ENCODE assay signal across 22 cellular contexts in genomic region chr16:86968866-86969265, GRCh38.
"Had no signal": no experiment of that assay in that cellular context is flagged by ENCODE, and none has a peak within 500 bp of the region (broad histone marks: within the 10 kb centered on the region; RNA-seq: fewer than 3 reads in every experiment).

No MANE protein-coding gene starts in this region.

- H3K4me1 Mint-ChIP-seq: naive thymus-derived CD4-positive, alpha-beta T cell had no signal

- H3K27ac ChIP-seq: epithelial cell of prostate, esophagus muscularis mucosa, gastroesophageal sphincter, hepatocyte, left lung, ovary, right atrium auricular region, sigmoid colon, suprapubic skin, thyroid gland, uterus had no signal

- H3K79me2 ChIP-seq: hepatocyte had no signal

- H3K4me2 ChIP-seq: hepatocyte had no signal

- H3K27me3 ChIP-seq: hepatocyte, ovary, right atrium auricular region, thyroid gland, uterus had no signal

- H3K36me3 Mint-ChIP-seq: naive thymus-derived CD4-positive, alpha-beta T cell; type B pancreatic cell had no signal

- H3K9me3 Mint-ChIP-seq: dendritic cell treated with granulocyte-macrophage colony-stimulating factor and Interleukin-4, amounts not matched to agents 40 ng/mL and 50 ng/mL, for 4 days; type B pancreatic cell had no signal

- H3K36me3 ChIP-seq: esophagus muscularis mucosa, gastroesophageal sphincter, left lung, ovary, right atrium auricular region, sigmoid colon, suprapubic skin, thyroid gland, uterus had no signal

- H3K27ac Mint-ChIP-seq: dendritic cell treated with granulocyte-macrophage colony-stimulating factor and Interleukin-4, amounts not matched to agents 40 ng/mL and 50 ng/mL, for 4 days; effector memory CD8-positive, alpha-beta T cell; naive thymus-derived CD4-positive, alpha-beta T cell; nephron progenitor cell; type B pancreatic cell had no signal

- H3K9me3 ChIP-seq: esophagus muscularis mucosa, left lung, ovary, right atrium auricular region, sigmoid colon, suprapubic skin, thyroid gland, uterus had no signal

- FAIRE-seq: colon, small intestine had no signal

- H3K4me3 Mint-ChIP-seq: dendritic cell treated with granulocyte-macrophage colony-stimulating factor and Interleukin-4, amounts not matched to agents 40 ng/mL and 50 ng/mL, for 4 days; effector memory CD8-positive, alpha-beta T cell; naive thymus-derived CD4-positive, alpha-beta T cell; nephron progenitor cell; type B pancreatic cell had no signal

- H3K4me1 ChIP-seq: esophagus muscularis mucosa, gastroesophageal sphincter, left lung, right atrium auricular region, sigmoid colon, suprapubic skin, thyroid gland, uterus had no signal

- H3K4me3 ChIP-seq: esophagus muscularis mucosa, gastroesophageal sphincter, hepatocyte, left lung, ovary, right atrium auricular region, sigmoid colon, suprapubic skin, thyroid gland, uterus had no signal

- H2AFZ ChIP-seq: hepatocyte had no signal

- DNase-seq: effector memory CD8-positive, alpha-beta T cell; foreskin fibroblast; left lung; mesendoderm; naive thymus-derived CD4-positive, alpha-beta T cell; nephron progenitor cell; ovary; sigmoid colon; small intestine; stimulated activated CD4-positive, alpha-beta T cell treated with anti-CD3 and anti-CD28 coated beads, Interleukin-2, amount 100 ng/mL, for 48 hours; stimulated activated naive CD4-positive, alpha-beta T cell treated with Interleukin-2 at 50 U/mL for 16 hours; thyroid gland; uterus had no signal
